ENCODE assay signal across 20 cellular contexts in the genomic region with DNA sequence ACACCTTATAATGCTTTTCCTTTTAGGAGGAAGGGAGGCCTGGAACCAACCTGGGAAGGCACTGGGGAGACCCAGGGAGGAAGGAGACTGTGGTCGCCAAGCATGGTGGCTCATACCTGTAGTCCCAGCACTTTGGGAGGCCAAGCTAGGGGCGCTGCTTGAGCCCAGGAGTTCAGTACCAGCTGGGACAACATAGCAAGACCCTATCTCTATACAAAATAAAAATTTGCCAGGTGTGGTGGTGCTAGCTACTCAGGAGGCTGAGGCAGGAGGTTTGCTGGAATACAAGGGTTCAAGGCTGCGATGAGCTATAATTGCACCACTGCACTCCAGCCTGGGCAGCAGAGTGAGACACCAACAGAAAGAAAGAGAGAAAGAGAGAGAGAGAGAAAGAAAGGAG. TPM values are rescaled to one million over a fixed set of nuclear protein-coding genes. Genes with fewer than 3 reads are reported as not detected.
A peak's percentile ranks its signal among the peaks of the same experiment; 100 is the strongest.
DNase-seq lines count a peak whose midpoint lies in the region; ATAC-seq and TF ChIP-seq lines count a peak whose summit lies in the region.
"Had no signal": no experiment of that assay in that cellular context is flagged by ENCODE, and none has a peak within 500 bp of the region (broad histone marks: within the 10 kb centered on the region; RNA-seq: fewer than 3 reads in every experiment).

No MANE protein-coding gene starts in this region.

- no peak for ATAC-seq in left cardiac atrium
- ATAC-seq in Right ventricle myocardium inferior = no peak
- ATAC-seq: A549, GM23338 had no signal

- intact Hi-C loops in left cardiac atrium (cut with DNase I) = no loop called here
- intact Hi-C loops in Right ventricle myocardium inferior (cut with DNase I) = loop anchor here (5.0 kb wide), 1 partner anchor 58 kb away; no protein-coding TSS in a partner anchor
- intact Hi-C loops in esophagus muscularis mucosa (cut with DNase I) = no loop called here

- no peaks in the 10 kb centered on the region for H3K36me3 ChIP-seq in cardiac muscle cell
- H3K36me3 ChIP-seq in right atrium auricular region = no peaks in the 10 kb centered on the region
- no peaks in the 10 kb centered on the region for H3K36me3 ChIP-seq in esophagus muscularis mucosa
- H3K36me3 ChIP-seq: BLaER1 had no signal

- no peaks in the 10 kb centered on the region for H3K9me3 Mint-ChIP-seq in progenitor cell of endocrine pancreas (ENCODE audit: low read depth)
- H3K9me3 Mint-ChIP-seq: CD14-positive monocyte; CD4-positive, alpha-beta memory T cell; GM23338; HFFc6 had no signal

- TF ChIP-seq CTCF in cardiac muscle cell (IDR thresholded peaks at IDR 0.05; ENCODE audit: low read depth, low read length) (no peak), right atrium auricular region (IDR thresholded peaks at IDR 0.05) (no peak), progenitor cell of endocrine pancreas (IDR thresholded peaks at IDR 0.05; ENCODE audit: unreplicated experiment) (no peak), esophagus muscularis mucosa (IDR thresholded peaks at IDR 0.05) (no peak)

- DNase-seq in cardiac muscle cell (ENCODE audit: low read depth in 1 of 2, low spot score in 1 of 2) (no peak), left cardiac atrium (no peak), right atrium auricular region (ENCODE audit: low spot score) (no peak), Right ventricle myocardium inferior (ENCODE audit: missing footprints) (no peak), progenitor cell of endocrine pancreas (ENCODE audit: low spot score, unreplicated experiment) (no peak), LoVo (ENCODE audit: low spot score) (no peak), esophagus muscularis mucosa (ENCODE audit: extremely low spot score) (no peak)
- DNase-seq: CD4-positive, alpha-beta memory T cell; DMS153; DMS79; GDM1; HCEC 1CT; HFFc6; IMR-90 had no signal

- H3K4me3 Mint-ChIP-seq in progenitor cell of endocrine pancreas (ENCODE audit: low read depth) = no peak overlapping the region
- H3K4me3 Mint-ChIP-seq: CD14-positive monocyte; CD4-positive, alpha-beta memory T cell; GM23338; HFFc6 had no signal

- H3K27ac ChIP-seq in cardiac muscle cell (peak overlapping the region; percentile 100), right atrium auricular region (peak overlapping the region; percentile 79 to 93), esophagus muscularis mucosa (replicated peaks in 1 of 4) (no peak overlapping the region)
- H3K27ac ChIP-seq: 22Rv1, A549, BLaER1 had no signal

- H3K9me3 ChIP-seq in cardiac muscle cell (ENCODE audit: low read depth) = no peaks in the 10 kb centered on the region
- H3K9me3 ChIP-seq in right atrium auricular region = no peaks in the 10 kb centered on the region
- H3K9me3 ChIP-seq in esophagus muscularis mucosa = no peaks in the 10 kb centered on the region
- H3K9me3 ChIP-seq: A549, BLaER1 had no signal

- no peak overlapping the region for H3K4me3 ChIP-seq in cardiac muscle cell
- H3K4me3 ChIP-seq in right atrium auricular region = no peak overlapping the region
- H3K4me3 ChIP-seq in esophagus muscularis mucosa = no peak overlapping the region
- H3K4me3 ChIP-seq: A549, BLaER1, GM23338 had no signal

- peaks cover 13% of the 10 kb centered on the region for H3K4me1 Mint-ChIP-seq in progenitor cell of endocrine pancreas (ENCODE audit: low read depth)
- H3K4me1 Mint-ChIP-seq: CD4-positive, alpha-beta memory T cell; GM23338 had no signal

- 95% methylated on average over 3 of the region's 3 CpGs for WGBS in esophagus muscularis mucosa

- no peak for TF ChIP-seq EP300 in esophagus muscularis mucosa (IDR thresholded peaks at IDR 0.05)

- H3K27ac Mint-ChIP-seq in progenitor cell of endocrine pancreas = peak overlapping the region; percentile 34
- H3K27ac Mint-ChIP-seq: CD14-positive monocyte; CD4-positive, alpha-beta memory T cell; GM23338; HFFc6 had no signal

- no peaks in the 10 kb centered on the region for H3K36me3 Mint-ChIP-seq in progenitor cell of endocrine pancreas (ENCODE audit: insufficient read depth)
- H3K36me3 Mint-ChIP-seq: CD14-positive monocyte; CD4-positive, alpha-beta memory T cell had no signal

- H3K27me3 Mint-ChIP-seq in progenitor cell of endocrine pancreas = peaks cover 4% of the 10 kb centered on the region

- H3K27me3 ChIP-seq in cardiac muscle cell = no peaks in the 10 kb centered on the region
- H3K27me3 ChIP-seq in right atrium auricular region = no peaks in the 10 kb centered on the region
- no peaks in the 10 kb centered on the region for H3K27me3 ChIP-seq in esophagus muscularis mucosa
- H3K27me3 ChIP-seq: BLaER1 had no signal

- no peak for TF ChIP-seq POLR2A in esophagus muscularis mucosa (IDR thresholded peaks at IDR 0.05; ENCODE audit: low read depth)

- H3K4me1 ChIP-seq in cardiac muscle cell (ENCODE audit: low read depth) = peaks cover 67% of the 10 kb centered on the region
- H3K4me1 ChIP-seq in right atrium auricular region = peaks cover 0 to 31% of the 10 kb centered on the region in 2 donors
- peaks cover 0 to 2% (median 0%) of the 10 kb centered on the region in 4 donors for H3K4me1 ChIP-seq in esophagus muscularis mucosa

RNA-seq across cellular contexts. Expression of a gene that starts 36.2 kb away (rescaled TPM):
- 104 and 106 TPM in 2 replicates for total RNA-seq in cardiac muscle cell
- 190 and 273 TPM in 2 replicates for polyA plus RNA-seq in cardiac muscle cell
- total RNA-seq in left cardiac atrium = 100 to 1,000 TPM in 1 of 2 donors, 10 to 100 TPM in 1; 94.9 to 114 TPM
- 100 to 1,000 TPM in 1 of 2 donors, 10 to 100 TPM in 1; 85.4 to 130 TPM for total RNA-seq in right atrium auricular region
- total RNA-seq in Right ventricle myocardium inferior = 129 TPM
- total RNA-seq in progenitor cell of endocrine pancreas = 0.98 and 1.2 TPM in 2 replicates
- total RNA-seq in esophagus muscularis mucosa = under 1 TPM in 2 of 4 donors, not detected in 2; 0.26 to 0.40 TPM
- total RNA-seq: CD4-positive, alpha-beta memory T cell; IMR-90 had no signal
- polyA plus RNA-seq: AG04450; CD14-positive monocyte; CD4-positive, alpha-beta memory T cell; IMR-90 had no signal

Comparison
In these comparisons a context has a peak if more than half of its experiments do, and no peak if none do; other contexts are left out.
1. H3K27ac ChIP-seq: peak in cardiac muscle cell (single experiment) and right atrium auricular region (2 of 2); none in esophagus muscularis mucosa (0 of 4).
2. RNA of a gene that starts 36.2 kb away (total RNA-seq): 85.4 to 130 TPM in right atrium auricular region, 129 TPM in Right ventricle myocardium inferior (single experiment), 94.9 to 114 TPM in left cardiac atrium and 104 to 106 TPM in cardiac muscle cell; 0.98 to 1.2 TPM in progenitor cell of endocrine pancreas and 0.26 to 0.40 TPM in esophagus muscularis mucosa; every median in the first group is over 10 times any median in the second.